In genomic region chr5:3888290-3888689, GRCh38 we compare ENCODE assay signal across 24 cellular contexts.
DNase-seq lines count a peak whose midpoint lies in the region; ATAC-seq, FAIRE-seq and TF ChIP-seq lines count a peak whose summit lies in the region.
"Had no signal": no experiment of that assay in that cellular context is flagged by ENCODE, and none has a peak within 500 bp of the region (broad histone marks: within the 10 kb centered on the region; RNA-seq: fewer than 3 reads in every experiment).

No MANE protein-coding gene starts in this region.

- no peak overlapping the region for H4K8ac ChIP-seq in H1 (ENCODE audit: extremely low read depth, insufficient read depth, low read length)

- no peak overlapping the region for H3K4me3 ChIP-seq in BLaER1
- H3K4me3 ChIP-seq in DND-41 (ENCODE audit: low read depth in 1 of 2, low read length in 2 of 2), result no peak overlapping the region; a peak in 1 of 4 replicates
- no peak overlapping the region for H3K4me3 ChIP-seq in H1 (ENCODE audit: extremely low read depth in 1 of 4, insufficient read depth in 2 of 4, low read depth in 3 of 4, low read length in 4 of 4)
- H3K4me3 ChIP-seq: A549, GM23338, HAP-1 had no signal

- CTCF ChIA-PET in H1 (lab: Charles Lee; ENCODE audit: partially characterized antibody), result interaction anchor here (1.2 kb wide), 1 partner anchor 408 kb away, joined by 4 read pairs; no protein-coding TSS in a partner anchor

- TF ChIP-seq RAD21 in H1 (IDR thresholded peaks at IDR 0.05 in 1 of 2, conservative IDR thresholded peaks at IDR 0.05 in 1 of 2; ENCODE audit: low read depth in 2 of 2, low read length in 2 of 2), result no peak

- H3K27me3 ChIP-seq in BLaER1 (no peaks in the 10 kb centered on the region), DND-41 (ENCODE audit: insufficient read depth, low read length, poor library complexity) (no peaks in the 10 kb centered on the region), H1 (replicated peaks in 1 of 4; ENCODE audit: control insufficient read depth in 3 of 4, extremely low read depth in 1 of 4, insufficient read depth in 3 of 4, low read length in 3 of 4) (no peaks in the 10 kb centered on the region)
- H3K27me3 ChIP-seq: BE2C had no signal

- DNase-seq in DND-41 (peak; percentile 52), H1 (ENCODE audit: low read depth in 1 of 2, low spot score in 2 of 2) (no peak), osteocyte (ENCODE audit: extremely low spot score, unreplicated experiment) (peak; percentile 65), hepatic stellate cell (ENCODE audit: low spot score) (no peak)
- DNase-seq in activated naive CD4-positive, alpha-beta T cell (lab: John Stamatoyannopoulos, UW), result no peak
- DNase-seq: 8988T; ACHN; AML-193; BE2C; Caco-2; CD4-positive, CD25-positive, alpha-beta regulatory T cell; CD8-positive, alpha-beta T cell; DMS153; GF-D8; HFFc6 had no signal

- no peak overlapping the region for H3K56ac ChIP-seq in H1 (replicated peaks; ENCODE audit: insufficient read length, low read depth, low read length)

- H3K9ac ChIP-seq in BLaER1 (no peak overlapping the region), DND-41 (ENCODE audit: low read depth, low read length) (peak overlapping the region; percentile 61), H1 (replicated peaks in 1 of 4; ENCODE audit: extremely low read depth in 1 of 4, low read depth in 3 of 4, low read length in 3 of 4) (no peak overlapping the region)

- no peaks in the 10 kb centered on the region for H3K79me1 ChIP-seq in H1 (ENCODE audit: low read depth, low read length)

- H3K23ac ChIP-seq in H1 (ENCODE audit: insufficient read length), result no peak overlapping the region

- ATAC-seq in DND-41 (ENCODE audit: insufficient read depth, low read depth) (no peak), GM21390 (IDR thresholded peaks at IDR 0.05; ENCODE audit: unreplicated experiment) (no peak)
- ATAC-seq: A549; CD8-positive, alpha-beta T cell; GM23338 had no signal

- 99% methylated on average over 6 of the region's 6 CpGs; no CpG with 5 or more reads in 1 of the 2 experiments for WGBS in H1 (ENCODE audit: extremely low coverage in 1 of 2, insufficient coverage in 1 of 2, insufficient read length in 1 of 2, insufficient replicate concordance in 2 of 2, low coverage in 1 of 2, low lambda C conversion rate in 2 of 2, missing lambda C conversion rate in 1 of 2), 2 experiments

- H2AFZ ChIP-seq in DND-41 (ENCODE audit: low read depth, low read length), result peak overlapping the region; percentile 11; the same call in 1 of the 2 replicates
- no peak overlapping the region for H2AFZ ChIP-seq in H1 (ENCODE audit: low read length)
- H2AFZ ChIP-seq: GM23338 had no signal

- no peak for TF ChIP-seq EP300 in H1 (IDR thresholded peaks at IDR 0.05; ENCODE audit: borderline replicate concordance in 1 of 2, low read depth in 2 of 2, low read length in 2 of 2)

- H3K18ac ChIP-seq in H1 (ENCODE audit: extremely low read depth, low read length), result no peak overlapping the region

- H3K36me3 ChIP-seq in BLaER1, result no peaks in the 10 kb centered on the region
- H3K36me3 ChIP-seq in DND-41 (ENCODE audit: insufficient read depth, low read length), result peaks cover 5% of the 10 kb centered on the region; the same call in 1 of the 2 replicates
- no peaks in the 10 kb centered on the region for H3K36me3 ChIP-seq in H1 (ENCODE audit: control insufficient read depth in 2 of 4, insufficient read depth in 4 of 4, low read length in 3 of 4)
- H3K36me3 ChIP-seq: BE2C, HAP-1 had no signal

- no peak overlapping the region for H3K4me3 Mint-ChIP-seq in osteocyte (ENCODE audit: unreplicated experiment)
- H3K4me3 Mint-ChIP-seq: CD4-positive, CD25-positive, alpha-beta regulatory T cell; CD8-positive, alpha-beta T cell; GM23338; HFFc6 had no signal

- H2BK15ac ChIP-seq in H1 (ENCODE audit: low read length), result no peak overlapping the region; the same call in 1 of the 2 replicates

- no peak overlapping the region for H2AK5ac ChIP-seq in H1 (ENCODE audit: low read depth, low read length)

- POLR2A ChIA-PET in H1 (lab: Charles Lee; ENCODE audit: partially characterized antibody), result no interaction called here

- no peak overlapping the region for H3K14ac ChIP-seq in H1 (ENCODE audit: insufficient read length)

- H3K27ac Mint-ChIP-seq in osteocyte (ENCODE audit: unreplicated experiment), result no peak overlapping the region
- H3K27ac Mint-ChIP-seq: CD4-positive, CD25-positive, alpha-beta regulatory T cell; CD8-positive, alpha-beta T cell; GM23338; HFFc6 had no signal

- H4K91ac ChIP-seq in H1 (replicated peaks; ENCODE audit: insufficient read length, low read length), result no peak overlapping the region

- H2BK12ac ChIP-seq in H1 (ENCODE audit: low read depth, low read length), result no peak overlapping the region

- peaks cover 17% of the 10 kb centered on the region for H3K9me3 Mint-ChIP-seq in osteocyte (ENCODE audit: unreplicated experiment)
- H3K9me3 Mint-ChIP-seq: CD8-positive, alpha-beta T cell had no signal

- no peaks in the 10 kb centered on the region for H4K20me1 ChIP-seq in BLaER1
- H4K20me1 ChIP-seq in DND-41 (ENCODE audit: insufficient read depth, low read length), result no peaks in the 10 kb centered on the region
- no peaks in the 10 kb centered on the region for H4K20me1 ChIP-seq in H1 (replicated peaks in 1 of 2; ENCODE audit: control insufficient read depth in 1 of 2, insufficient read depth in 2 of 2, low read length in 2 of 2)

- H3K23me2 ChIP-seq in H1 (ENCODE audit: low read depth, low read length), result no peaks in the 10 kb centered on the region; the same call in 1 of the 2 replicates

- H3K4me1 Mint-ChIP-seq in osteocyte (ENCODE audit: unreplicated experiment), result no peaks in the 10 kb centered on the region

- H2BK120ac ChIP-seq in H1 (replicated peaks; ENCODE audit: low read depth, low read length), result no peak overlapping the region

- H3K27me3 Mint-ChIP-seq in osteocyte (ENCODE audit: unreplicated experiment), result no peaks in the 10 kb centered on the region
- H3K27me3 Mint-ChIP-seq: CD4-positive, CD25-positive, alpha-beta regulatory T cell had no signal

- FAIRE-seq in H1 (lab: Jason Lieb, UNC), result no peak
- FAIRE-seq: A549, GM12891, GM19239, H54 had no signal

- H3K4me1 ChIP-seq in BLaER1 (peaks cover 88% of the 10 kb centered on the region), DND-41 (ENCODE audit: insufficient read depth, low read length) (peaks cover 97% of the 10 kb centered on the region), H1 (replicated peaks in 1 of 4; ENCODE audit: control insufficient read depth in 3 of 4, insufficient read depth in 4 of 4, low read length in 3 of 4) (peaks cover 4 to 9% (median 6%) of the 10 kb centered on the region in 4 experiments; a peak in 6 of 7 replicates)
- H3K4me1 ChIP-seq: A549, BE2C, Caco-2, HAP-1 had no signal

- H3K4me2 ChIP-seq in BLaER1 (peak overlapping the region; percentile 68), DND-41 (ENCODE audit: insufficient read depth, low read length) (peak overlapping the region; percentile 6; the same call in 1 of the 2 replicates), H1 (ENCODE audit: insufficient read depth in 1 of 2, low read depth in 2 of 2, low read length in 2 of 2) (no peak overlapping the region)
- H3K4me2 ChIP-seq: A549, GM23338 had no signal

- H4K5ac ChIP-seq in H1 (ENCODE audit: insufficient read length, low read depth, low read length), result no peak overlapping the region

- no peaks in the 10 kb centered on the region for H3K36me3 Mint-ChIP-seq in osteocyte (ENCODE audit: unreplicated experiment)
- H3K36me3 Mint-ChIP-seq: CD4-positive, CD25-positive, alpha-beta regulatory T cell; CD8-positive, alpha-beta T cell had no signal

- H2BK5ac ChIP-seq in H1 (ENCODE audit: low read depth, low read length), result no peak overlapping the region

- H2BK20ac ChIP-seq in H1 (ENCODE audit: low read length), result no peak overlapping the region

- peaks cover 6% of the 10 kb centered on the region; the same call in 1 of the 2 replicates for H3K9me3 ChIP-seq in BLaER1
- peaks cover 15% of the 10 kb centered on the region for H3K9me3 ChIP-seq in DND-41 (ENCODE audit: insufficient read depth, low read length, severe bottlenecking)
- H3K9me3 ChIP-seq in H1 (ENCODE audit: insufficient read depth in 2 of 2, low read depth in 1 of 2, low read length in 1 of 2), result no peaks in the 10 kb centered on the region
- H3K9me3 ChIP-seq: A549, BE2C, Caco-2, HAP-1 had no signal

- no peak for TF ChIP-seq POLR2A in H1 (IDR thresholded peaks at IDR 0.05; ENCODE audit: control extremely low read depth in 1 of 2, low read depth in 2 of 2, low read length in 2 of 2)

- no peak overlapping the region for H3K4ac ChIP-seq in H1 (replicated peaks; ENCODE audit: insufficient read length, low read depth, low read length)

- H3K27ac ChIP-seq in BLaER1 (no peak overlapping the region), DND-41 (ENCODE audit: low read length) (peak overlapping the region; percentile 94), H1 (ENCODE audit: low read depth, low read length) (no peak overlapping the region)
- H3K27ac ChIP-seq: A549, C4-2B had no signal

- H3K79me2 ChIP-seq in DND-41 (ENCODE audit: insufficient read depth, low read length), result no peaks in the 10 kb centered on the region
- H3K79me2 ChIP-seq in H1 (ENCODE audit: control insufficient read depth in 1 of 2, insufficient read depth in 2 of 2, low read length in 2 of 2), result no peaks in the 10 kb centered on the region

- TF ChIP-seq CTCF in DND-41 (IDR thresholded peaks at IDR 0.05; ENCODE audit: borderline replicate concordance, extremely low read depth, low read length, poor library complexity, severe bottlenecking) (no peak), H1 (IDR thresholded peaks at IDR 0.05; ENCODE audit: control extremely low read depth in 1 of 3, insufficient read depth in 1 of 3, low read depth in 1 of 3, low read length in 3 of 3) (no peak), osteocyte (IDR thresholded peaks at IDR 0.05) (no peak)

TF ChIP-seq in H1, 55 proteins besides CTCF, POLR2A, EP300 and RAD21:
- TF ChIP-seq E2F6 (IDR thresholded peaks at IDR 0.05) (peak; percentile 76), HDAC6 (IDR thresholded peaks at IDR 0.05; ENCODE audit: low read depth, low read length) (no peak)
- TF ChIP-seq, protein P1, sequence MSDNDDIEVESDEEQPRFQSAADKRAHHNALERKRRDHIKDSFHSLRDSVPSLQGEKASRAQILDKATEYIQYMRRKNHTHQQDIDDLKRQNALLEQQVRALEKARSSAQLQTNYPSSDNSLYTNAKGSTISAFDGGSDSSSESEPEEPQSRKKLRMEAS (IDR thresholded peaks at IDR 0.05), result peak; percentile 46; the same call in 1 of the 2 replicates

Comparison
In these comparisons a context has a peak if more than half of its experiments do, and no peak if none do; other contexts are left out.
1. H3K4me2 ChIP-seq: peak in BLaER1 (single experiment) and DND-41 (single experiment); none in H1 (0 of 2).
2. DNase-seq: peak in DND-41 (single experiment) and osteocyte (single experiment); none in H1 (0 of 2), activated naive CD4-positive, alpha-beta T cell (0 of 4) and hepatic stellate cell (single experiment).